24 cellular contexts compared by ENCODE assay signal in genomic region chr9:104604801-104605200, GRCh38. TPM values are rescaled to one million over a fixed set of nuclear protein-coding genes. Genes with fewer than 3 reads are reported as not detected.
A peak's percentile ranks its signal among the peaks of the same experiment; 100 is the strongest.
DNase-seq lines count a peak whose midpoint lies in the region; ATAC-seq, FAIRE-seq and TF ChIP-seq lines count a peak whose summit lies in the region.
"Had no signal": no experiment of that assay in that cellular context is flagged by ENCODE, and none has a peak within 500 bp of the region (broad histone marks: within the 10 kb centered on the region; RNA-seq: fewer than 3 reads in every experiment).

No MANE protein-coding gene starts in this region.

- no peak overlapping the region for H2AFZ ChIP-seq in GM12878 (ENCODE audit: control insufficient read depth, low read depth, low read length)
- H2AFZ ChIP-seq: GM23338 had no signal

- H3K4me2 ChIP-seq in GM12878 (ENCODE audit: control insufficient read depth, insufficient read depth) = no peak overlapping the region
- H3K4me2 ChIP-seq: A549; BLaER1 treated with 17β-estradiol and CSF1 and Interleukin-3, amounts not matched to agents 10 nM and 100 nM; GM23338; KMS-11 had no signal

- H3K4me1 ChIP-seq in GM12878 (ENCODE audit: control insufficient read depth, insufficient read depth, low read length) = no peaks in the 10 kb centered on the region
- H3K4me1 ChIP-seq: A549; BLaER1 treated with 17β-estradiol and CSF1 and Interleukin-3, amounts not matched to agents 10 nM and 100 nM had no signal

- TF ChIP-seq POLR2A in GM12878 (IDR thresholded peaks at IDR 0.05; ENCODE audit: low read depth, low read length) = no peak

- no peaks in the 10 kb centered on the region for H3K9me3 ChIP-seq in GM12878 (replicated peaks; ENCODE audit: control insufficient read depth, insufficient read depth, low read length)
- H3K9me3 ChIP-seq: A549; BLaER1 treated with 17β-estradiol and CSF1 and Interleukin-3, amounts not matched to agents 10 nM and 100 nM had no signal

- DNase-seq in GM12878 (ENCODE audit: low read depth, low spot score) (no peak), NCI-H2227 (lab: John Stamatoyannopoulos, UW; ENCODE audit: unreplicated experiment) (no peak), SW480 (ENCODE audit: low spot score) (no peak)
- DNase-seq: DMS79, MV-4-11, NCI-H1694 treated with DMSO at 0.1 percent for 48 hours, NCI-H226, NCI-H524, NCI-H82, SHP77 treated with DMSO at 0.1 percent for 48 hours, T1000 had no signal

- H4K20me1 ChIP-seq in GM12878 (ENCODE audit: control insufficient read depth, insufficient read depth) = no peaks in the 10 kb centered on the region
- H4K20me1 ChIP-seq: BLaER1 treated with 17β-estradiol and CSF1 and Interleukin-3, amounts not matched to agents 10 nM and 100 nM had no signal

- TF ChIP-seq EP300 in GM12878 (IDR thresholded peaks at IDR 0.05; ENCODE audit: borderline replicate concordance in 1 of 2, control insufficient read depth in 1 of 2, low read depth in 2 of 2, low read length in 2 of 2) = peak; percentile 34 to 58; a peak in 3 of 4 replicates

- WGBS in GM12878 (ENCODE audit: insufficient coverage, insufficient replicate concordance, low lambda C conversion rate, missing lambda C conversion rate) = 27% methylated on average over 3 of the region's 3 CpGs

- SMC1A ChIA-PET in GM12878 (lab: Charles Lee; ENCODE audit: uncharacterized antibody, unreplicated experiment) = interaction anchor here (1.0 kb wide), 1 partner anchor 10 kb away, joined by 3 read pairs; no protein-coding TSS in a partner anchor

- no peak overlapping the region for H3K27ac ChIP-seq in GM12878 (ENCODE audit: control insufficient read depth, insufficient read depth)
- H3K27ac ChIP-seq: A549; BLaER1 treated with 17β-estradiol and CSF1 and Interleukin-3, amounts not matched to agents 10 nM and 100 nM; KMS-11 had no signal

- no peaks in the 10 kb centered on the region for H3K79me2 ChIP-seq in GM12878 (ENCODE audit: control insufficient read depth, insufficient read depth, low read length)

- in situ Hi-C loops in GM12878 (cut with MboI) = no loop called here

- no peak for TF ChIP-seq CTCF in GM12878 (IDR thresholded peaks at IDR 0.05 in 2 of 3, conservative IDR thresholded peaks at IDR 0.05 in 1 of 3; ENCODE audit: control insufficient read depth in 2 of 3, extremely low read depth in 1 of 3, insufficient read depth in 1 of 3, low read depth in 3 of 3, low read length in 3 of 3)

- POLR2A ChIA-PET in GM12878 (lab: Charles Lee) = no interaction called here

- no peak overlapping the region for H3K9ac ChIP-seq in GM12878 (ENCODE audit: control insufficient read depth, insufficient read depth, low read length)
- H3K9ac ChIP-seq: BLaER1 treated with 17β-estradiol and CSF1 and Interleukin-3, amounts not matched to agents 10 nM and 100 nM; KMS-11 had no signal

- H3K36me3 ChIP-seq in GM12878 (ENCODE audit: control insufficient read depth in 2 of 2, insufficient read depth in 2 of 2, low read length in 1 of 2) = no peaks in the 10 kb centered on the region
- H3K36me3 ChIP-seq: BLaER1 treated with 17β-estradiol and CSF1 and Interleukin-3, amounts not matched to agents 10 nM and 100 nM had no signal

- ATAC-seq in GM18867 (IDR thresholded peaks at IDR 0.05; ENCODE audit: unreplicated experiment) = peak; percentile 83
- ATAC-seq in GM21381 (IDR thresholded peaks at IDR 0.05; ENCODE audit: unreplicated experiment) = peak; percentile 52
- peak; percentile 51 for ATAC-seq in HG03066 (IDR thresholded peaks at IDR 0.05; ENCODE audit: low read depth, unreplicated experiment)
- peak; percentile 79 for ATAC-seq in GM12878
- no peak for ATAC-seq in HG03196 (IDR thresholded peaks at IDR 0.05; ENCODE audit: unreplicated experiment)
- ATAC-seq: A549, GM23338, HCT116, SK-N-SH treated with all-trans-retinoic acid at 6 μM for 48 hours had no signal

- no peak for TF ChIP-seq RAD21 in GM12878 (IDR thresholded peaks at IDR 0.05; ENCODE audit: insufficient read depth, low read depth, low read length)

- CTCF ChIA-PET in GM12878 (lab: Yijun Ruan, JAX) = no interaction called here

- no TSS peak for BruUV-seq in GM12878 (replicated peaks; lab: Mats Ljungman, UMichigan)

- H3K4me3 ChIP-seq in GM12878 = no peak overlapping the region
- H3K4me3 ChIP-seq: A549; BLaER1 treated with 17β-estradiol and CSF1 and Interleukin-3, amounts not matched to agents 10 nM and 100 nM; GM23338 had no signal

- RAD21 ChIA-PET in GM12878 (lab: Charles Lee; ENCODE audit: unreplicated experiment) = no interaction called here

- FAIRE-seq in GM12878 (lab: Jason Lieb, UNC) = no peak
- FAIRE-seq: A549, D721Med had no signal

- intact Hi-C loops in GM12878 (cut with micrococcal nuclease; ENCODE audit: unreplicated experiment) = loop anchor here (5.0 kb wide), 2 partner anchors 78 to 142 kb away; partner anchors contain the start of gene NIPSNAP3A

- no peaks in the 10 kb centered on the region for H3K27me3 ChIP-seq in GM12878 (replicated peaks in 1 of 2; ENCODE audit: control insufficient read depth in 2 of 2, insufficient read depth in 2 of 2, low read length in 1 of 2)
- H3K27me3 ChIP-seq: BLaER1 treated with 17β-estradiol and CSF1 and Interleukin-3, amounts not matched to agents 10 nM and 100 nM had no signal

RNA-seq across cellular contexts. Expression of gene OR13C2, which starts 0.6 kb away (rescaled TPM):
- total RNA-seq in GM12878 (2013; cell fraction: nucleolus; rRNA removed) = not detected in 2 replicates
- total RNA-seq in GM12878 (2014; rRNA removed) (not detected in 2 replicates), GM12878 (2014; rRNA removed; fragmentation: Illumina TruSeq; extraction: Trizol) (not detected in 2 replicates), GM12878 (2021) (not detected in 2 replicates)
- not detected for polyA plus RNA-seq in GM12878 (2011; ENCODE audit: low read depth)
- polyA plus RNA-seq in GM12878 (2011; rRNA removed) (0.11 TPM in 1 of 2 replicates, not detected in the other), GM12878 (2014; fragmentation: Illumina TruSeq; extraction: Trizol) (not detected in 2 replicates), GM12878 (2014; fragmentation: Nextera tagmentation; extraction: Ambion mirVana) (not detected), GM12878 (2014; rRNA removed) (not detected in 2 replicates), GM12878 (2016; fragmentation: Nextera tagmentation; extraction: Ambion mirVana) (not detected)
- not detected in 2 replicates for polyA plus RNA-seq in GM12878 (2011; cell fraction: cytosol; rRNA removed)
- not detected in 2 replicates for polyA plus RNA-seq in GM12878 (2011; cell fraction: nucleus; rRNA removed)
- not detected in 2 replicates for polyA plus RNA-seq in GM12878 (2012)
- 0.80 and 0.88 TPM in 2 replicates for polyA minus RNA-seq in GM12878 (2011; rRNA and poly(A)+ RNA removed)
- polyA minus RNA-seq in GM12878 (2011; cell fraction: cytosol; rRNA and poly(A)+ RNA removed) = not detected in 2 replicates
- 2.2 and 3.2 TPM in 2 replicates for polyA minus RNA-seq in GM12878 (2011; cell fraction: nucleus; rRNA and poly(A)+ RNA removed)
- total RNA-seq: GM23338; RPMI7951; T-helper 1 cell treated with Interleukin-12 subunit alpha and Interleukin-12 subunit beta and Interleukin-4 antibody, amounts not matched to agents 30 ng/mL and 1 ng/mL, for 36 hours had no signal
- polyA plus RNA-seq: A549, GM23338 had no signal

RNA-seq across cellular contexts. Expression of gene OR13C5, which starts 5.6 kb away (rescaled TPM):
- not detected in 2 replicates for total RNA-seq in GM12878 (2013; cell fraction: nucleolus; rRNA removed)
- total RNA-seq in GM12878 (2014; rRNA removed) = not detected in 2 replicates
- not detected in 2 replicates for total RNA-seq in GM12878 (2014; rRNA removed; fragmentation: Illumina TruSeq; extraction: Trizol)
- total RNA-seq in GM12878 (2021) = not detected in 2 replicates
- not detected for polyA plus RNA-seq in GM12878 (2011; ENCODE audit: low read depth)
- polyA plus RNA-seq in GM12878 (2011; rRNA removed) = 0.52 and 0.58 TPM in 2 replicates
- polyA plus RNA-seq in GM12878 (2011; cell fraction: cytosol; rRNA removed) = 0.07 TPM in 1 of 2 replicates, not detected in the other
- polyA plus RNA-seq in GM12878 (2011; cell fraction: nucleus; rRNA removed) = 0.55 TPM in 1 of 2 replicates, not detected in the other
- not detected in 2 replicates for polyA plus RNA-seq in GM12878 (2012)
- not detected in 2 replicates for polyA plus RNA-seq in GM12878 (2014; fragmentation: Illumina TruSeq; extraction: Trizol)
- polyA plus RNA-seq in GM12878 (2014; fragmentation: Nextera tagmentation; extraction: Ambion mirVana) = not detected
- polyA plus RNA-seq in GM12878 (2014; rRNA removed) = not detected in 2 replicates
- not detected for polyA plus RNA-seq in GM12878 (2016; fragmentation: Nextera tagmentation; extraction: Ambion mirVana)
- polyA minus RNA-seq in GM12878 (2011; rRNA and poly(A)+ RNA removed) = 0.62 and 1.3 TPM in 2 replicates
- not detected in 2 replicates for polyA minus RNA-seq in GM12878 (2011; cell fraction: cytosol; rRNA and poly(A)+ RNA removed)
- 5.7 and 6.9 TPM in 2 replicates for polyA minus RNA-seq in GM12878 (2011; cell fraction: nucleus; rRNA and poly(A)+ RNA removed)
- total RNA-seq: GM23338; RPMI7951; T-helper 1 cell treated with Interleukin-12 subunit alpha and Interleukin-12 subunit beta and Interleukin-4 antibody, amounts not matched to agents 30 ng/mL and 1 ng/mL, for 36 hours had no signal
- polyA plus RNA-seq: A549, GM23338 had no signal

RNA-seq across cellular contexts. Expression of gene OR13C9, which starts 13.2 kb away (rescaled TPM):
- total RNA-seq in GM12878 (2013; cell fraction: nucleolus; rRNA removed) = not detected in 2 replicates
- total RNA-seq in GM12878 (2014; rRNA removed) (not detected in 2 replicates), GM12878 (2014; rRNA removed; fragmentation: Illumina TruSeq; extraction: Trizol) (not detected in 2 replicates), GM12878 (2021) (not detected in 2 replicates)
- not detected for polyA plus RNA-seq in GM12878 (2011; ENCODE audit: low read depth)
- polyA plus RNA-seq in GM12878 (2011; rRNA removed) (not detected in 2 replicates), GM12878 (2014; fragmentation: Illumina TruSeq; extraction: Trizol) (not detected in 2 replicates), GM12878 (2014; fragmentation: Nextera tagmentation; extraction: Ambion mirVana) (not detected), GM12878 (2014; rRNA removed) (not detected in 2 replicates), GM12878 (2016; fragmentation: Nextera tagmentation; extraction: Ambion mirVana) (not detected)
- polyA plus RNA-seq in GM12878 (2011; cell fraction: cytosol; rRNA removed) = not detected in 2 replicates
- not detected in 2 replicates for polyA plus RNA-seq in GM12878 (2011; cell fraction: nucleus; rRNA removed)
- not detected in 2 replicates for polyA plus RNA-seq in GM12878 (2012)
- 0.67 and 1.1 TPM in 2 replicates for polyA minus RNA-seq in GM12878 (2011; rRNA and poly(A)+ RNA removed)
- polyA minus RNA-seq in GM12878 (2011; cell fraction: cytosol; rRNA and poly(A)+ RNA removed) = not detected in 2 replicates
- 0.73 and 2.3 TPM in 2 replicates for polyA minus RNA-seq in GM12878 (2011; cell fraction: nucleus; rRNA and poly(A)+ RNA removed)
- total RNA-seq: GM23338; RPMI7951; T-helper 1 cell treated with Interleukin-12 subunit alpha and Interleukin-12 subunit beta and Interleukin-4 antibody, amounts not matched to agents 30 ng/mL and 1 ng/mL, for 36 hours had no signal
- polyA plus RNA-seq: A549, GM23338 had no signal

RNA-seq across cellular contexts. Expression of gene OR13C8, which starts 35.8 kb away (rescaled TPM):
- not detected in 2 replicates for total RNA-seq in GM12878 (2013; cell fraction: nucleolus; rRNA removed)
- total RNA-seq in GM12878 (2014; rRNA removed) (not detected in 2 replicates), GM12878 (2014; rRNA removed; fragmentation: Illumina TruSeq; extraction: Trizol) (not detected in 2 replicates), GM12878 (2021) (not detected in 2 replicates)
- not detected for polyA plus RNA-seq in GM12878 (2011; ENCODE audit: low read depth)
- polyA plus RNA-seq in GM12878 (2011; rRNA removed) (not detected in 2 replicates), GM12878 (2014; fragmentation: Illumina TruSeq; extraction: Trizol) (not detected in 2 replicates), GM12878 (2014; fragmentation: Nextera tagmentation; extraction: Ambion mirVana) (not detected), GM12878 (2014; rRNA removed) (not detected in 2 replicates), GM12878 (2016; fragmentation: Nextera tagmentation; extraction: Ambion mirVana) (not detected)
- not detected in 2 replicates for polyA plus RNA-seq in GM12878 (2011; cell fraction: cytosol; rRNA removed)
- polyA plus RNA-seq in GM12878 (2011; cell fraction: nucleus; rRNA removed) = not detected in 2 replicates
- polyA plus RNA-seq in GM12878 (2012) = not detected in 2 replicates
- polyA minus RNA-seq in GM12878 (2011; rRNA and poly(A)+ RNA removed) = not detected in 2 replicates
- polyA minus RNA-seq in GM12878 (2011; cell fraction: cytosol; rRNA and poly(A)+ RNA removed) = not detected in 2 replicates
- not detected in 2 replicates for polyA minus RNA-seq in GM12878 (2011; cell fraction: nucleus; rRNA and poly(A)+ RNA removed)
- total RNA-seq: GM23338; RPMI7951; T-helper 1 cell treated with Interleukin-12 subunit alpha and Interleukin-12 subunit beta and Interleukin-4 antibody, amounts not matched to agents 30 ng/mL and 1 ng/mL, for 36 hours had no signal
- polyA plus RNA-seq: A549, GM23338 had no signal
